In the genomic region with DNA sequence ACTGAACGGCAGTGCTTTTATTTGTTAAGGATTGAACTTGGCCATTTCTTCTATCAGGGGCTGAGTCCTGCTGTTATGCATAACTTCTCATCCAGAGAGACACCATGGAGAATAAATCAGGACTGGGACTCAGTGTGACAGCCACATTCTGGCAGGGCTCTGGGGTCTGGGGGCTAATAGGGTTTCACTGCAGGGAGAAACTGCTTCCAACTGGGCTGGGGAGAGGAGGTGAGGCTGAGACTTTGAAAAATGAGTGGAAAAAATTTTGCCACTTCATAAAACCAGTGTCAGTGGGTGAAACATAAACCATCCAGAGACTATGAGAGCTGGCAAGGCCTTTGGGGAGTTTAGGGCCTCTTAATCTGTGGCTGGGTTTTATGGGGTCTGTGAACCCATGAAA, we compare ENCODE assay signal across 16 cellular contexts.
DNase-seq lines count a peak whose midpoint lies in the region; TF ChIP-seq lines count a peak whose summit lies in the region.
"Had no signal": no experiment of that assay in that cellular context is flagged by ENCODE, and none has a peak within 500 bp of the region (broad histone marks: within the 10 kb centered on the region; RNA-seq: fewer than 3 reads in every experiment).

No MANE protein-coding gene starts in this region.

- DNase-seq in HEK293T (ENCODE audit: extremely low spot score) (no peak), coronary artery (ENCODE audit: low spot score) (peak; percentile 12), mesothelial cell of epicardium (ENCODE audit: low spot score in 2 of 2, unreplicated experiment in 2 of 2) (no peak), type B pancreatic cell (ENCODE audit: extremely low spot score, unreplicated experiment) (no peak), D341Med (ENCODE audit: low spot score) (no peak), SIG-M5 treated with dmso at 0.1 percent for 504 hours (lab: John Stamatoyannopoulos, UW; ENCODE audit: unreplicated experiment) (no peak), NCI-H1417 treated with DMSO at 0.1 percent for 48 hours (lab: John Stamatoyannopoulos, UW) (no peak)
- DNase-seq: 8988T; AML-193; Caco-2; CD8-positive, alpha-beta memory T cell; DMS53; GF-D8; GM23248; H7 had no signal

- TF ChIP-seq CTCF in coronary artery (IDR thresholded peaks at IDR 0.05) (no peak), mesothelial cell of epicardium (IDR thresholded peaks at IDR 0.05; ENCODE audit: unreplicated experiment) (no peak), type B pancreatic cell (conservative IDR thresholded peaks at IDR 0.05) (no peak)

- POLR2A ChIA-PET in HEK293T (lab: Yijun Ruan, JAX), result no interaction called here

- H3K4me3 Mint-ChIP-seq in mesothelial cell of epicardium, result no peak overlapping the region
- peak overlapping the region; percentile 25 for H3K4me3 Mint-ChIP-seq in type B pancreatic cell
- H3K4me3 Mint-ChIP-seq: CD8-positive, alpha-beta memory T cell had no signal

- H3K27ac ChIP-seq in coronary artery, result no peak overlapping the region
- H3K27ac ChIP-seq: BLaER1, GM23248 had no signal

- peak overlapping the region; percentile 4 for H3K27ac Mint-ChIP-seq in mesothelial cell of epicardium
- H3K27ac Mint-ChIP-seq in type B pancreatic cell, result no peak overlapping the region
- H3K27ac Mint-ChIP-seq: CD8-positive, alpha-beta memory T cell had no signal

- no peaks in the 10 kb centered on the region for H3K36me3 Mint-ChIP-seq in mesothelial cell of epicardium
- H3K36me3 Mint-ChIP-seq in type B pancreatic cell, result no peaks in the 10 kb centered on the region
- H3K36me3 Mint-ChIP-seq: CD8-positive, alpha-beta memory T cell had no signal

- H3K4me1 Mint-ChIP-seq in mesothelial cell of epicardium (peaks cover 21% of the 10 kb centered on the region), type B pancreatic cell (ENCODE audit: unreplicated experiment) (peaks cover 27% of the 10 kb centered on the region)
- H3K4me1 Mint-ChIP-seq: CD8-positive, alpha-beta memory T cell had no signal

- peaks cover 1% of the 10 kb centered on the region for H3K27me3 Mint-ChIP-seq in mesothelial cell of epicardium (ENCODE audit: low read depth)
- peaks cover 22% of the 10 kb centered on the region for H3K27me3 Mint-ChIP-seq in type B pancreatic cell

- peaks cover 7% of the 10 kb centered on the region for H3K9me3 Mint-ChIP-seq in mesothelial cell of epicardium
- no peaks in the 10 kb centered on the region for H3K9me3 Mint-ChIP-seq in type B pancreatic cell
- H3K9me3 Mint-ChIP-seq: CD8-positive, alpha-beta memory T cell had no signal

- H3K4me3 ChIP-seq in coronary artery, result no peak overlapping the region
- H3K4me3 ChIP-seq: BLaER1, GM23248 had no signal

- CTCF ChIA-PET in HEK293T (lab: Yijun Ruan, JAX), result no interaction called here

TF ChIP-seq in HEK293T, 16 proteins besides CTCF, POLR2A, EP300 and RAD21:
- TF ChIP-seq TARDBP (IDR thresholded peaks at IDR 0.05) (no peak), PKNOX1 (IDR thresholded peaks at IDR 0.05) (peak; percentile 60)
